Comparison of ENCODE assay signal across 23 cellular contexts in the genomic region with DNA sequence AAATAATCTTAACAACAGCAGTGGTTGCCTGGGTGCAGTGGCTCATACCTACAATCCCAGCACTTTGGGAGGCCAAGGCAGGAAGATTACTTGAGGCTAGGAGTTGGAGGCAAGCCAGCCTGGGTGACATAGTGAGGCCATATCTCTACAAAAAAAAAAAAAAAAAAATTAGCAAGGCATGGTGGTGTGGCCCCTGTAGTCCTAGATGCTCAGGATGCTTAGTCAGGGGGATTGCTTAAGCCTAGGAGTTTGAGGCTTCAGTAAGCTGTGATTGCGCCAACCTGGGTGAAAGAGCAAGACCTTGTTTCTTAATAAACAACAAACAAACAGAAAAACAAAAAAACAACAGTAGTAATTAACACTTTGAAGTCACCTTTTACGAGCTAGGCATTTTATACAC. TPM values are rescaled to one million over a fixed set of nuclear protein-coding genes. Genes with fewer than 3 reads are reported as not detected.
"Had no signal": no experiment of that assay in that cellular context is flagged by ENCODE, and none has a peak within 500 bp of the region (broad histone marks: within the 10 kb centered on the region; RNA-seq: fewer than 3 reads in every experiment).

No MANE protein-coding gene starts in this region.

- H3K4me1 ChIP-seq: adrenal gland, pancreas, right lobe of liver, suprapubic skin, transverse colon had no signal

- DNase-seq: activated CD4-positive, alpha-beta T cell treated with anti-CD3 and anti-CD28 coated beads, Interleukin-2, amount 50 U/mL, for 48 hours; activated gamma-delta T cell; adrenal gland; effector memory CD4-positive, alpha-beta T cell; foreskin melanocyte; glutamatergic neuron; hippocampal formation; natural killer cell; pancreas; right lobe of liver; stimulated activated CD4-positive, alpha-beta T cell treated with anti-CD3 and anti-CD28 coated beads, Interleukin-4, amount 100 ng/mL, for 1 hour; stimulated activated naive CD8-positive, alpha-beta T cell treated with anti-CD3 and anti-CD28 coated beads, Interleukin-15, amount 100 ng/mL, for 72 hours; T-helper 2 cell; transverse colon had no signal

- H3K27ac Mint-ChIP-seq: activated naive CD4-positive, alpha-beta T cell treated with anti-CD3 and anti-CD28 coated beads, Interleukin-2, amount 50 U/mL, for 72 hours; dendritic cell treated with granulocyte-macrophage colony-stimulating factor and Interleukin-4, amounts not matched to agents 40 ng/mL and 50 ng/mL, for 4 days; natural killer cell had no signal

- H3K36me3 ChIP-seq: adrenal gland, pancreas, right lobe of liver, suprapubic skin, transverse colon had no signal

- H3K27ac ChIP-seq: adrenal gland, pancreas, right lobe of liver, suprapubic skin, transverse colon had no signal

- H3K4me1 Mint-ChIP-seq: natural killer cell; stimulated activated naive CD8-positive, alpha-beta T cell treated with anti-CD3 and anti-CD28 coated beads, Interleukin-15, amount 100 ng/mL, for 72 hours had no signal

- H3K4me3 ChIP-seq: adrenal gland, lung, pancreas, right lobe of liver, smooth muscle cell, suprapubic skin, transverse colon had no signal

- H3K4me3 Mint-ChIP-seq: dendritic cell treated with granulocyte-macrophage colony-stimulating factor and Interleukin-4, amounts not matched to agents 40 ng/mL and 50 ng/mL, for 4 days; natural killer cell; stimulated activated naive CD8-positive, alpha-beta T cell treated with anti-CD3 and anti-CD28 coated beads, Interleukin-15, amount 100 ng/mL, for 72 hours had no signal

- H3K36me3 Mint-ChIP-seq: activated naive CD4-positive, alpha-beta T cell treated with anti-CD3 and anti-CD28 coated beads, Interleukin-2, amount 50 U/mL, for 72 hours; natural killer cell had no signal

- H3K9me3 Mint-ChIP-seq: activated naive CD4-positive, alpha-beta T cell treated with anti-CD3 and anti-CD28 coated beads, Interleukin-2, amount 50 U/mL, for 72 hours; dendritic cell treated with granulocyte-macrophage colony-stimulating factor and Interleukin-4, amounts not matched to agents 40 ng/mL and 50 ng/mL, for 4 days; natural killer cell; stimulated activated naive CD8-positive, alpha-beta T cell treated with anti-CD3 and anti-CD28 coated beads, Interleukin-15, amount 100 ng/mL, for 72 hours had no signal

- H3K9me3 ChIP-seq: adrenal gland, pancreas, right lobe of liver, suprapubic skin, transverse colon had no signal

- H3K27me3 ChIP-seq: adrenal gland, right lobe of liver, transverse colon had no signal

RNA-seq across cellular contexts. Expression of a gene that starts 0.6 kb away (rescaled TPM):
- total RNA-seq: activated naive CD4-positive, alpha-beta T cell treated with anti-CD3 and anti-CD28 coated beads, Interleukin-2, amount 50 U/mL, for 72 hours; adrenal gland; cerebellum; left lobe of liver; lung; natural killer cell; pancreas; pulmonary artery endothelial cell; right lobe of liver; smooth muscle cell; suprapubic skin; transverse colon had no signal
- polyA plus RNA-seq: adrenal gland, keratinocyte, lung, pancreas, smooth muscle cell had no signal
